19 cellular contexts compared by ENCODE assay signal in genomic region chr7:124720195-124720594, GRCh38. TPM values are rescaled to one million over a fixed set of nuclear protein-coding genes. Genes with fewer than 3 reads are reported as not detected.
DNase-seq lines count a peak whose midpoint lies in the region; ATAC-seq, FAIRE-seq and TF ChIP-seq lines count a peak whose summit lies in the region.
"Had no signal": no experiment of that assay in that cellular context is flagged by ENCODE, and none has a peak within 500 bp of the region (broad histone marks: within the 10 kb centered on the region; RNA-seq: fewer than 3 reads in every experiment).

No MANE protein-coding gene starts in this region.

- POLR2A ChIA-PET in activated CD4-positive, alpha-beta T cell treated with anti-CD3 and anti-CD28 coated beads for 36 hours (lab: Charles Lee) = no interaction called here

- no peak for FAIRE-seq in bronchial epithelial cell (lab: Jason Lieb, UNC)
- FAIRE-seq: D721Med had no signal

- no peaks in the 10 kb centered on the region for H3K4me1 Mint-ChIP-seq in activated CD4-positive, alpha-beta T cell treated with anti-CD3 and anti-CD28 coated beads for 36 hours
- H3K4me1 Mint-ChIP-seq: naive thymus-derived CD8-positive, alpha-beta T cell had no signal

- H3K27ac Mint-ChIP-seq in activated CD4-positive, alpha-beta T cell treated with anti-CD3 and anti-CD28 coated beads for 36 hours = no peak overlapping the region
- H3K27ac Mint-ChIP-seq: naive thymus-derived CD8-positive, alpha-beta T cell; stimulated activated naive CD8-positive, alpha-beta T cell treated with anti-CD3 and anti-CD28 coated beads, Interleukin-15, Interleukin-2, amounts not matched to agents 100 ng/mL and 50 ng/mL, for 24 hours had no signal

- H3K9me3 Mint-ChIP-seq in activated CD4-positive, alpha-beta T cell treated with anti-CD3 and anti-CD28 coated beads for 36 hours (ENCODE audit: low read depth) = peaks cover 1% of the 10 kb centered on the region

- H3K4me3 Mint-ChIP-seq in activated CD4-positive, alpha-beta T cell treated with anti-CD3 and anti-CD28 coated beads for 36 hours = no peak overlapping the region
- H3K4me3 Mint-ChIP-seq: naive thymus-derived CD8-positive, alpha-beta T cell; stimulated activated naive CD8-positive, alpha-beta T cell treated with anti-CD3 and anti-CD28 coated beads, Interleukin-15, Interleukin-2, amounts not matched to agents 100 ng/mL and 50 ng/mL, for 24 hours had no signal

- DNase-seq in Daoy (ENCODE audit: low read depth) (peak; percentile 68), HuH-7 (ENCODE audit: low spot score) (peak; percentile 47), bronchial epithelial cell (ENCODE audit: low read depth) (peak; percentile 98), kidney tubule cell (ENCODE audit: low spot score) (peak; percentile 33), DMS153 treated with DMSO at 0.1 percent for 48 hours (lab: John Stamatoyannopoulos, UW; ENCODE audit: unreplicated experiment) (no peak), ascending aorta (ENCODE audit: low spot score in 2 of 2) (no peak)
- DNase-seq in activated CD4-positive, alpha-beta T cell treated with anti-CD3 and anti-CD28 coated beads for 36 hours = no peak
- DNase-seq: activated effector memory CD4-positive, alpha-beta T cell treated with Interleukin-2 at 50 U/mL for 16 hours; body of pancreas; lower lobe of right lung; naive thymus-derived CD8-positive, alpha-beta T cell; NCI-H146; NCI-H774; Peyer's patch; psoas muscle; stimulated activated CD4-positive, alpha-beta T cell treated with anti-CD3 and anti-CD28 coated beads, Interleukin-15, amount 100 ng/mL, for 24 hours had no signal

- H3K27me3 ChIP-seq in bronchial epithelial cell (ENCODE audit: control insufficient read depth, insufficient read depth, low read length) (no peaks in the 10 kb centered on the region), ascending aorta (no peaks in the 10 kb centered on the region)
- H3K27me3 ChIP-seq: body of pancreas, Peyer's patch had no signal

- H3K27ac ChIP-seq in ascending aorta = no peak overlapping the region
- H3K27ac ChIP-seq: body of pancreas, lower lobe of right lung, Peyer's patch, psoas muscle had no signal

- no peaks in the 10 kb centered on the region for H3K36me3 ChIP-seq in bronchial epithelial cell (ENCODE audit: control insufficient read depth, insufficient read depth, low read length)
- no peaks in the 10 kb centered on the region for H3K36me3 ChIP-seq in ascending aorta
- H3K36me3 ChIP-seq: lower lobe of right lung, Peyer's patch had no signal

- no peaks in the 10 kb centered on the region for H3K36me3 Mint-ChIP-seq in activated CD4-positive, alpha-beta T cell treated with anti-CD3 and anti-CD28 coated beads for 36 hours (ENCODE audit: low read depth)
- H3K36me3 Mint-ChIP-seq: naive thymus-derived CD8-positive, alpha-beta T cell had no signal

- intact Hi-C loops in activated CD4-positive, alpha-beta T cell treated with anti-CD3 and anti-CD28 coated beads for 36 hours (cut with DNase I, micrococcal nuclease) = no loop called here
- intact Hi-C loops in ascending aorta (cut with DNase I) = no loop called here

- CTCF ChIA-PET in activated CD4-positive, alpha-beta T cell treated with anti-CD3 and anti-CD28 coated beads for 36 hours (lab: Charles Lee) = no interaction called here

- TF ChIP-seq CTCF in bronchial epithelial cell (IDR thresholded peaks at IDR 0.05; ENCODE audit: insufficient read depth, low read length, severe bottlenecking) (no peak), ascending aorta (IDR thresholded peaks at IDR 0.05) (no peak)

- H3K4me3 ChIP-seq in bronchial epithelial cell (ENCODE audit: low read depth, low read length) = no peak overlapping the region
- H3K4me3 ChIP-seq in ascending aorta = no peak overlapping the region
- H3K4me3 ChIP-seq: body of pancreas, lower lobe of right lung, Peyer's patch, psoas muscle had no signal

- H3K4me1 ChIP-seq in ascending aorta = no peaks in the 10 kb centered on the region
- H3K4me1 ChIP-seq: body of pancreas, lower lobe of right lung, Peyer's patch, psoas muscle had no signal

- no peaks in the 10 kb centered on the region for H3K9me3 ChIP-seq in ascending aorta
- H3K9me3 ChIP-seq: body of pancreas, lower lobe of right lung, Peyer's patch, psoas muscle had no signal

- ATAC-seq in activated CD4-positive, alpha-beta T cell treated with anti-CD3 and anti-CD28 coated beads for 36 hours = no peak
- ATAC-seq in GM21447 (IDR thresholded peaks at IDR 0.05; ENCODE audit: unreplicated experiment) = no peak
- ATAC-seq: body of pancreas; naive thymus-derived CD8-positive, alpha-beta T cell had no signal

- peaks cover 2% of the 10 kb centered on the region for H3K27me3 Mint-ChIP-seq in activated CD4-positive, alpha-beta T cell treated with anti-CD3 and anti-CD28 coated beads for 36 hours
- H3K27me3 Mint-ChIP-seq: naive thymus-derived CD8-positive, alpha-beta T cell; stimulated activated naive CD8-positive, alpha-beta T cell treated with anti-CD3 and anti-CD28 coated beads, Interleukin-15, Interleukin-2, amounts not matched to agents 100 ng/mL and 50 ng/mL, for 24 hours had no signal

RNA-seq across cellular contexts. Expression of gene GPR37, which starts 45.4 kb away (rescaled TPM):
- total RNA-seq in Daoy (2014; rRNA removed; shearing (Covaris generic)) = 0.65 and 1.5 TPM in 2 replicates
- 1.6 and 3.7 TPM in 2 replicates for total RNA-seq in bronchial epithelial cell
- total RNA-seq in activated CD4-positive, alpha-beta T cell treated with anti-CD3 and anti-CD28 coated beads for 36 hours = not detected
- not detected for total RNA-seq in ascending aorta
- total RNA-seq: naive thymus-derived CD8-positive, alpha-beta T cell had no signal

Comparison
In these comparisons a context has a peak if more than half of its experiments do, and no peak if none do; other contexts are left out.
1. DNase-seq: peak in Daoy (single experiment), HuH-7 (single experiment), bronchial epithelial cell (single experiment) and kidney tubule cell (single experiment); none in activated CD4-positive, alpha-beta T cell treated with anti-CD3 and anti-CD28 coated beads for 36 hours (single experiment), DMS153 treated with DMSO at 0.1 percent for 48 hours (single experiment) and ascending aorta (0 of 2).